Comparison of ENCODE assay signal across 8 cellular contexts in the genomic region with DNA sequence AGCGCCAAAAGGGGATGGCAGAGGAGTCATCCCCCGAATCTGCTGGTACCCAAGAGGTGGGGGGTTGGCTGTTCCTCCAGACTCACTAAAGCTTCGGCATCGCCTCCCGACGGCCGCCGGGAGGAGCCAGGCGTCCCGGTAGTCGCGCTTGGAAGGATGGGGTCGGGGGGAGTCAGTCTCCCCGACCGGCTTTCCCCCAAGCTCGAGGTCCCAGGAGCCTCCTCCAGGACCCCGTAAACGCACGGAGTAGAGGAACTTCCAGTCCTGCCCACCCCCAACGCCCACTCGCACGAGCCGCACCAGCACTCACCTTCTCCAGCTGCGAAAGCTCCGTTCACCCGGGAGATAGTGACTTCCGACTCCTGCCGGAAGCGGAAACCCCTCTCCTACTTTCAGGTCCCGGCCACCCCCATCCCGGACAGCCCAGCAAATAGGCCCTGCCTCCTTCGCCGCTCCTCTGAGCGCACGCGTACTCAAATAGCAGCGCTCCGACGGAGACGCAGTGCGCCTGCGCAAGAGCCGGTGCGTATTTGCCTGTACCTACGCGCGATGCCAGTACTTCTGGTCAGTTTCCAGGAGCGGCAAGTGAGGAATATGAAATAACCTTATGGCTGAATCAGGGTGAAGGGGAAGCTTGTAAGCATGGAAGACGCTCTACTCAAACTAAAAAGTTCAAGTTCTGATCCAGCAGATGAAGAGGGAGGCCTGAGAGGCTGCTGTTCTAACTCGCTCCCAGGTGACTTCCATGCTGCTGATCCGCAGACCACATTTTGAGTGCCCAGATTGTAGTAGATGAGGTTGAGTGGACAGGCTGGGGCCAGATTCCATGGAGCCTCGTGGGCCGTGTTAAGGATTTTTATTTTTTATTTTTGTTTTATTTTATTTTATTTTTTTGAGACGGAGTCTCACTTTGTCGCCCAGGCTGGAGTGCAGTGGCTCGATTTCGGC. TPM values are rescaled to one million over a fixed set of nuclear protein-coding genes. Genes with fewer than 3 reads are reported as not detected.
DNase-seq lines count a peak whose midpoint lies in the region; ATAC-seq and TF ChIP-seq lines count a peak whose summit lies in the region.

TSS of gene ELOF1 (minus strand) at position 350 of the 948 bp plus-strand sequence. CDS start 4,883 bp downstream, outside the sequence.

- H3K27me3 ChIP-seq in AG04450 (ENCODE audit: control insufficient read depth, insufficient read depth, low read length) (no peaks in the 10 kb centered on the region), spleen (replicated peaks in 1 of 7) (no peaks in the 10 kb centered on the region)

- H3K4me1 ChIP-seq in spleen = peaks cover 25 to 91% (median 44%) of the 10 kb centered on the region in 6 donors

- H3K9me3 ChIP-seq in AG04450 (ENCODE audit: control insufficient read depth, insufficient read depth, low read length) = no peaks in the 10 kb centered on the region; the same call in 1 of the 2 replicates
- no peaks in the 10 kb centered on the region for H3K9me3 ChIP-seq in spleen

- POLR2A ChIA-PET in AG04450 (lab: Yijun Ruan, JAX) = interaction anchor here (0.6 to 1.1 kb wide), 4 partner anchors 20 to 530 kb away, joined by 3 read pairs; partner anchors contain the start of genes CNN1 and ECSIT

- 2 to 4% (median 3%) methylated on average over 32 to 57 of the region's 57 CpGs for WGBS in spleen, 5 donors

- peak; percentile 81 for ATAC-seq in GM18907 (IDR thresholded peaks at IDR 0.05; ENCODE audit: unreplicated experiment)
- ATAC-seq in HG03196 (IDR thresholded peaks at IDR 0.05; ENCODE audit: unreplicated experiment) = peak; percentile 70

- DNase-seq in AG04450 (ENCODE audit: low read depth, low spot score) = peak; percentile 97
- DNase-seq in NCI-H345 treated with DMSO at 0.1 percent for 48 hours (lab: John Stamatoyannopoulos, UW; ENCODE audit: unreplicated experiment) = peak; percentile 52
- peak; percentile 87 to 93 (median 90) for DNase-seq in activated CD4-positive, CD25-positive, alpha-beta regulatory T cell (lab: John Stamatoyannopoulos, UW)
- peak; percentile 96 for DNase-seq in central memory CD4-positive, alpha-beta T cell
- peak; percentile 99 for DNase-seq in inferior parietal cortex (ENCODE audit: extremely low spot score)
- DNase-seq in spleen = peak; percentile 99

- TF ChIP-seq CTCF in AG04450 (IDR thresholded peaks at IDR 0.05; ENCODE audit: low read depth, low read length) (peak; percentile 32), spleen (IDR thresholded peaks at IDR 0.05 in 8 of 11, conservative IDR thresholded peaks at IDR 0.05 in 3 of 11) (peak in 2 of 11 experiments; percentile 3 to 10)

- H3K4me3 ChIP-seq in AG04450 (ENCODE audit: low read depth, low read length) (peak within 1 kb of the TSS; percentile 96), spleen (peak within 1 kb of the TSS; percentile 81 to 100 (median 87))

- peaks cover 0 to 31% (median 11%) of the 10 kb centered on the region in 6 donors for H3K36me3 ChIP-seq in spleen

- intact Hi-C loops in spleen (cut with DNase I; ENCODE audit: low total_unique reads) = no loop called here

- CTCF ChIA-PET in AG04450 (lab: Charles Lee) = interaction anchor here (1.0 to 3.6 kb wide), 9 partner anchors 10 to 177 kb away, joined by 3 to 22 read pairs (median 5); partner anchors contain the start of gene CNN1

- peak in 2 of 3 donors; percentile 13 to 65 for TF ChIP-seq POLR2A in spleen (IDR thresholded peaks at IDR 0.05)

- H3K27ac ChIP-seq in AG04450 (ENCODE audit: low read depth, low read length) (peak within 1 kb of the TSS; percentile 47), spleen (peak within 1 kb of the TSS; percentile 74 to 93 (median 86))

RNA-seq across cellular contexts. Expression of gene ELOF1, which starts in this region (rescaled TPM):
- polyA plus RNA-seq in AG04450 (2011; rRNA removed) = 51.7 and 60.4 TPM in 2 replicates
- 34.0 and 51.4 TPM in 2 replicates for polyA minus RNA-seq in AG04450 (2011; rRNA and poly(A)+ RNA removed)
- total RNA-seq in spleen = 10 to 100 TPM; 21.8 to 44.6 (median 36.3) TPM
- polyA plus RNA-seq in spleen = 10 to 100 TPM; 63.1 to 77.1 (median 67.8) TPM

Comparison
In these comparisons a context has a peak if more than half of its experiments do, and no peak if none do; other contexts are left out.
1. Peak in every context shown above with its lines: DNase-seq, ATAC-seq, H3K4me3 ChIP-seq and H3K27ac ChIP-seq.